8 cellular contexts compared by ENCODE assay signal in the genomic region with DNA sequence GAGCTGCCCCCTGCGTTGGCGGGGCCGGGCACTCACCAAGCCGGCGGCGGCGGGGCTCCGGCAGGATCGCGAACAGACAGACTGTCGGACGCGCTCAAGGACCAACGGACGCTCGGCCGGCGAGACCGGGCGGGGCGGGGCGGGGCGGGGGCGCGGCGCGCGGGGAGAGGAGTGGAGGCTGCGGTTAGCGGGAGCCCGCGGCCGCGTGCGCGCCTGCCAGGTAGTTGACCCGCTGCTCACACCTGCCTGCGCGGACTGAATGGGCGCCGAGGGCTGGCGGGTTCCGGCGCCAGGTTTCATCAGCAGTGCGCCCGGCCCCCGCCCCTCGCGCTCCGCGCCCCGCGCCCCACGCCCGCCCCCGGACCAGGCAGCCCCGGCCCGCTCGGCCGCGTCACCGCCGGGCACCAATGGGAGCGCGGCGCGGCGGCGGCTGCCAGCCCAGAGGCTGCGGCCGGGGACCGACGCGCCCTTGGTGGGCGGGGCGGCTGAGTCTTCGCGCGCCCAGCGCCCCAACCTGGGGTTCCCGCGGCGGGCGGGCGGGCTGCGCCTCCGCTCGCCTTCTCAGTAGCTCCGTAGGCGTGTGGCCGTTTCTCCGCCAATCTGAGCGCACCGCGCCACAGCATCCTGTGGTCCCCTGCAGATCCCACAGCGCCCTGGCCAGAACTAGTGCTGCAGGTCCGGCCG. TPM values are rescaled to one million over a fixed set of nuclear protein-coding genes. Genes with fewer than 3 reads are reported as not detected.
DNase-seq lines count a peak whose midpoint lies in the region; ATAC-seq and TF ChIP-seq lines count a peak whose summit lies in the region.

Gene SLC7A1 (minus strand): TSS at position 309 of the 684 bp plus-strand sequence. CDS start 59,500 bp downstream, outside the sequence.

- ATAC-seq in GM18909 (IDR thresholded peaks at IDR 0.05; ENCODE audit: poor library complexity, unreplicated experiment) (peak; percentile 87), HG03159 (IDR thresholded peaks at IDR 0.05; ENCODE audit: unreplicated experiment) (peak; percentile 88)

- DNase-seq in AG10803 (ENCODE audit: low read depth) (peak; percentile 84), NCI-H345 treated with DMSO at 0.1 percent for 48 hours (lab: John Stamatoyannopoulos, UW; ENCODE audit: unreplicated experiment) (peak; percentile 51), cerebellum (ENCODE audit: low spot score) (peak; percentile 90), kidney epithelial cell (ENCODE audit: low read depth) (peak; percentile 32)
- DNase-seq in activated CD4-positive, alpha-beta T cell treated with anti-CD3 and anti-CD28 coated beads for 1 hour = peak; percentile 77
- peak; percentile 71 to 83 for DNase-seq in stimulated activated CD4-positive, alpha-beta T cell treated with anti-CD3 and anti-CD28 coated beads, Interleukin-15, amount 100 ng/mL, for 48 hours (ENCODE audit: low read depth in 2 of 2)

- no peaks in the 10 kb centered on the region for H3K27me3 ChIP-seq in kidney epithelial cell (ENCODE audit: control insufficient read depth, insufficient read depth, low read length)

- H3K4me3 ChIP-seq in AG10803 (ENCODE audit: low read length) (peak within 1 kb of the TSS; percentile 90), kidney epithelial cell (ENCODE audit: low read depth, low read length) (peak within 1 kb of the TSS; percentile 68)

- no peaks in the 10 kb centered on the region for H3K36me3 ChIP-seq in kidney epithelial cell (ENCODE audit: control insufficient read depth, insufficient read depth, low read length)

- TF ChIP-seq CTCF in AG10803 (conservative IDR thresholded peaks at IDR 0.05; ENCODE audit: low read length) (peak; percentile 15; the same call in 1 of the 2 replicates), kidney epithelial cell (IDR thresholded peaks at IDR 0.05; ENCODE audit: insufficient read depth, low read length, poor library complexity, severe bottlenecking) (no peak)

RNA-seq across cellular contexts. Expression of gene SLC7A1, which starts in this region (rescaled TPM):
- total RNA-seq in cerebellum (32.0 TPM), kidney epithelial cell (79.3 and 91.5 TPM in 2 replicates)

Comparison
In these comparisons a context has a peak if more than half of its experiments do, and no peak if none do; other contexts are left out.
1. Peak in every context shown above with its lines: DNase-seq, ATAC-seq and H3K4me3 ChIP-seq.
2. DNase-seq: peak in every context shown above with its lines; median percentile 90 in cerebellum; 84 in AG10803; 77 in activated CD4-positive, alpha-beta T cell treated with anti-CD3 and anti-CD28 coated beads for 1 hour; 77 in stimulated activated CD4-positive, alpha-beta T cell treated with anti-CD3 and anti-CD28 coated beads, Interleukin-15, amount 100 ng/mL, for 48 hours; 51 in NCI-H345 treated with DMSO at 0.1 percent for 48 hours; 32 in kidney epithelial cell.